In genomic region chr15:69823223-69823907, GRCh38 we compare ENCODE assay signal across 13 cellular contexts.
DNase-seq lines count a peak whose midpoint lies in the region; ATAC-seq, FAIRE-seq and TF ChIP-seq lines count a peak whose summit lies in the region.
"Had no signal": no experiment of that assay in that cellular context is flagged by ENCODE, and none has a peak within 500 bp of the region (broad histone marks: within the 10 kb centered on the region; RNA-seq: fewer than 3 reads in every experiment).

No MANE protein-coding gene starts in this region.

- FAIRE-seq in keratinocyte (lab: Jason Lieb, UNC): peak; percentile 9

- no peaks in the 10 kb centered on the region for H3K4me1 ChIP-seq in keratinocyte (ENCODE audit: control insufficient read depth, extremely low read depth, insufficient read depth, low read length)
- no peaks in the 10 kb centered on the region for H3K4me1 ChIP-seq in vagina
- H3K4me1 ChIP-seq: upper lobe of left lung had no signal

- dilution Hi-C loops in keratinocyte (cut with MboI; ENCODE audit: extremely low pct_ligation_motif_present, low sequenced_read_pairs): no loop called here

- no peak overlapping the region for H3K4me3 ChIP-seq in keratinocyte (ENCODE audit: control insufficient read depth in 2 of 3, extremely low read depth in 1 of 3, insufficient read depth in 2 of 3, low read depth in 1 of 3, low read length in 3 of 3)
- no peak overlapping the region for H3K4me3 ChIP-seq in vagina
- H3K4me3 ChIP-seq: upper lobe of left lung had no signal

- intact Hi-C loops in vagina (cut with DNase I): no loop called here

- H2AFZ ChIP-seq in keratinocyte (ENCODE audit: control insufficient read depth, low read length): no peak overlapping the region

- no peak overlapping the region for H3K27ac Mint-ChIP-seq in HFFc6
- H3K27ac Mint-ChIP-seq: stimulated activated effector memory CD8-positive, alpha-beta T cell treated with anti-CD3 and anti-CD28 coated beads, Interleukin-12 subunit alpha, Interleukin-12 subunit beta, amount 100 ng/mL, for 72 hours had no signal

- no peak overlapping the region for H3K4me2 ChIP-seq in keratinocyte (ENCODE audit: control insufficient read depth, extremely low read depth, insufficient read depth, low read depth, low read length)

- H3K27ac ChIP-seq in keratinocyte (ENCODE audit: control insufficient read depth, insufficient read depth, low read length) (no peak overlapping the region), vagina (no peak overlapping the region)
- H3K27ac ChIP-seq: upper lobe of left lung had no signal

- no peak overlapping the region for H3K4me3 Mint-ChIP-seq in HFFc6
- H3K4me3 Mint-ChIP-seq: stimulated activated effector memory CD8-positive, alpha-beta T cell treated with anti-CD3 and anti-CD28 coated beads, Interleukin-12 subunit alpha, Interleukin-12 subunit beta, amount 100 ng/mL, for 72 hours had no signal

- no peaks in the 10 kb centered on the region for H4K20me1 ChIP-seq in keratinocyte (ENCODE audit: control insufficient read depth, extremely low read depth, insufficient read depth, low read length)

- H3K9me3 Mint-ChIP-seq in HFFc6: no peaks in the 10 kb centered on the region
- H3K9me3 Mint-ChIP-seq: stimulated activated effector memory CD8-positive, alpha-beta T cell treated with anti-CD3 and anti-CD28 coated beads, Interleukin-12 subunit alpha, Interleukin-12 subunit beta, amount 100 ng/mL, for 72 hours had no signal

- TF ChIP-seq CTCF in HFFc6 (IDR thresholded peaks at IDR 0.05): no peak
- no peak for TF ChIP-seq CTCF in keratinocyte (optimal IDR thresholded peaks at IDR 0.05 in 1 of 3, IDR thresholded peaks at IDR 0.05 in 1 of 3, conservative IDR thresholded peaks at IDR 0.05 in 1 of 3; ENCODE audit: extremely low read depth in 1 of 3, insufficient read depth in 2 of 3, low read length in 3 of 3)
- no peak for TF ChIP-seq CTCF in vagina (IDR thresholded peaks at IDR 0.05)

- H3K27me3 Mint-ChIP-seq in HFFc6 (ENCODE audit: insufficient read depth): peaks cover 36% of the 10 kb centered on the region

- no peak overlapping the region for H3K9ac ChIP-seq in keratinocyte (ENCODE audit: control insufficient read depth, extremely low read depth, insufficient read depth, low read length)

- no peaks in the 10 kb centered on the region for H3K36me3 ChIP-seq in keratinocyte (ENCODE audit: control insufficient read depth in 2 of 2, extremely low read depth in 1 of 2, insufficient read depth in 2 of 2, low read length in 2 of 2)
- H3K36me3 ChIP-seq in vagina: no peaks in the 10 kb centered on the region
- H3K36me3 ChIP-seq: upper lobe of left lung had no signal

- H3K4me1 Mint-ChIP-seq in HFFc6 (ENCODE audit: low read depth): no peaks in the 10 kb centered on the region
- H3K4me1 Mint-ChIP-seq: stimulated activated effector memory CD8-positive, alpha-beta T cell treated with anti-CD3 and anti-CD28 coated beads, Interleukin-12 subunit alpha, Interleukin-12 subunit beta, amount 100 ng/mL, for 72 hours had no signal

- no peaks in the 10 kb centered on the region for H3K79me2 ChIP-seq in keratinocyte (ENCODE audit: control insufficient read depth, insufficient read depth, low read length)

- ATAC-seq in HG02870 (IDR thresholded peaks at IDR 0.05; ENCODE audit: unreplicated experiment): no peak
- ATAC-seq: stimulated activated effector memory CD8-positive, alpha-beta T cell treated with anti-CD3 and anti-CD28 coated beads, Interleukin-12 subunit alpha, Interleukin-12 subunit beta, amount 100 ng/mL, for 72 hours had no signal

- no peaks in the 10 kb centered on the region for H3K9me1 ChIP-seq in keratinocyte (ENCODE audit: control insufficient read depth, extremely low read depth, insufficient read depth, low read length)

- H3K9me3 ChIP-seq in keratinocyte (ENCODE audit: control insufficient read depth, low read depth, low read length) (no peaks in the 10 kb centered on the region), vagina (no peaks in the 10 kb centered on the region)
- H3K9me3 ChIP-seq: upper lobe of left lung had no signal

- H3K27me3 ChIP-seq in keratinocyte (ENCODE audit: control insufficient read depth, extremely low read depth, insufficient read depth, low read length) (peaks cover 21% of the 10 kb centered on the region), vagina (no peaks in the 10 kb centered on the region)
- H3K27me3 ChIP-seq: upper lobe of left lung had no signal

- DNase-seq in AG08396 (ENCODE audit: low spot score) (peak; percentile 49), HFFc6 (peak; percentile 25), SK-N-DZ (ENCODE audit: low spot score) (peak; percentile 71), keratinocyte (ENCODE audit: low read depth, low spot score) (no peak), middle frontal gyrus (ENCODE audit: extremely low spot score, low spot score) (no peak), ecto neural progenitor cell (ENCODE audit: low spot score) (no peak), vagina (ENCODE audit: extremely low spot score in 2 of 2) (no peak)
- DNase-seq: activated CD8-positive, alpha-beta memory T cell treated with anti-CD3 and anti-CD28 coated beads, Interleukin-2, amount 50 U/mL, for 4 hours; DND-41; stimulated activated CD4-positive, alpha-beta T cell treated with anti-CD3 and anti-CD28 coated beads, Interleukin-4, amount 100 ng/mL, for 1 hour; upper lobe of left lung had no signal

- no peaks in the 10 kb centered on the region for H3K36me3 Mint-ChIP-seq in HFFc6 (ENCODE audit: low read depth)
- H3K36me3 Mint-ChIP-seq: stimulated activated effector memory CD8-positive, alpha-beta T cell treated with anti-CD3 and anti-CD28 coated beads, Interleukin-12 subunit alpha, Interleukin-12 subunit beta, amount 100 ng/mL, for 72 hours had no signal

- no peak for TF ChIP-seq POLR2A in vagina (IDR thresholded peaks at IDR 0.05)

Comparison
In these comparisons a context has a peak if more than half of its experiments do, and no peak if none do; other contexts are left out.
1. DNase-seq: peak in AG08396 (single experiment), HFFc6 (single experiment) and SK-N-DZ (single experiment); none in keratinocyte (single experiment), middle frontal gyrus (single experiment), ecto neural progenitor cell (single experiment) and vagina (0 of 2).